ENCODE assay signal across 1 cellular context in genomic region chr2:73004466-73004865, GRCh38.
TF ChIP-seq lines count a peak whose summit lies in the region.

No MANE protein-coding gene starts in this region.

TF ChIP-seq in WTC11, 78 proteins besides CTCF, POLR2A, EP300 and RAD21 (continued from another document):
- TF ChIP-seq MLX (CRISPR knock-in tag; IDR thresholded peaks at IDR 0.05), result no peak
- TF ChIP-seq, protein P1, sequence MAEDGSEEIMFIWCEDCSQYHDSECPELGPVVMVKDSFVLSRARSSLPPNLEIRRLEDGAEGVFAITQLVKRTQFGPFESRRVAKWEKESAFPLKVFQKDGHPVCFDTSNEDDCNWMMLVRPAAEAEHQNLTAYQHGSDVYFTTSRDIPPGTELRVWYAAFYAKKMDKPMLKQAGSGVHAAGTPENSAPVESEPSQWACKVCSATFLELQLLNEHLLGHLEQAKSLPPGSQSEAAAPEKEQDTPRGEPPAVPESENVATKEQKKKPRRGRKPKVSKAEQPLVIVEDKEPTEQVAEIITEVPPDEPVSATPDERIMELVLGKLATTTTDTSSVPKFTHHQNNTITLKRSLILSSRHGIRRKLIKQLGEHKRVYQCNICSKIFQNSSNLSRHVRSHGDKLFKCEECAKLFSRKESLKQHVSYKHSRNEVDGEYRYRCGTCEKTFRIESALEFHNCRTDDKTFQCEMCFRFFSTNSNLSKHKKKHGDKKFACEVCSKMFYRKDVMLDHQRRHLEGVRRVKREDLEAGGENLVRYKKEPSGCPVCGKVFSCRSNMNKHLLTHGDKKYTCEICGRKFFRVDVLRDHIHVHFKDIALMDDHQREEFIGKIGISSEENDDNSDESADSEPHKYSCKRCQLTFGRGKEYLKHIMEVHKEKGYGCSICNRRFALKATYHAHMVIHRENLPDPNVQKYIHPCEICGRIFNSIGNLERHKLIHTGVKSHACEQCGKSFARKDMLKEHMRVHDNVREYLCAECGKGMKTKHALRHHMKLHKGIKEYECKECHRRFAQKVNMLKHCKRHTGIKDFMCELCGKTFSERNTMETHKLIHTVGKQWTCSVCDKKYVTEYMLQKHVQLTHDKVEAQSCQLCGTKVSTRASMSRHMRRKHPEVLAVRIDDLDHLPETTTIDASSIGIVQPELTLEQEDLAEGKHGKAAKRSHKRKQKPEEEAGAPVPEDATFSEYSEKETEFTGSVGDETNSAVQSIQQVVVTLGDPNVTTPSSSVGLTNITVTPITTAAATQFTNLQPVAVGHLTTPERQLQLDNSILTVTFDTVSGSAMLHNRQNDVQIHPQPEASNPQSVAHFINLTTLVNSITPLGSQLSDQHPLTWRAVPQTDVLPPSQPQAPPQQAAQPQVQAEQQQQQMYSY (CRISPR knock-in tag; IDR thresholded peaks at IDR 0.05), result no peak
- TF ChIP-seq, protein P2, sequence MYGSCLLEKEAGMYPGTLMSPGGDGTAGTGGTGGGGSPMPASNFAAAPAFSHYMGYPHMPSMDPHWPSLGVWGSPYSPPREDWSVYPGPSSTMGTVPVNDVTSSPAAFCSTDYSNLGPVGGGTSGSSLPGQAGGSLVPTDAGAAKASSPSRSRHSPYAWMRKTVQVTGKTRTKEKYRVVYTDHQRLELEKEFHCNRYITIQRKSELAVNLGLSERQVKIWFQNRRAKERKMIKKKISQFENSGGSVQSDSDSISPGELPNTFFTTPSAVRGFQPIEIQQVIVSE (CRISPR knock-in tag; IDR thresholded peaks at IDR 0.05; ENCODE audit: borderline replicate concordance), result no peak
- TF ChIP-seq RORB (CRISPR knock-in tag; IDR thresholded peaks at IDR 0.05), result no peak
- no peak for TF ChIP-seq ZNF671 (CRISPR knock-in tag; IDR thresholded peaks at IDR 0.05)
- TF ChIP-seq GABPB1 (CRISPR knock-in tag; IDR thresholded peaks at IDR 0.05), result no peak
- TF ChIP-seq, protein P3, sequence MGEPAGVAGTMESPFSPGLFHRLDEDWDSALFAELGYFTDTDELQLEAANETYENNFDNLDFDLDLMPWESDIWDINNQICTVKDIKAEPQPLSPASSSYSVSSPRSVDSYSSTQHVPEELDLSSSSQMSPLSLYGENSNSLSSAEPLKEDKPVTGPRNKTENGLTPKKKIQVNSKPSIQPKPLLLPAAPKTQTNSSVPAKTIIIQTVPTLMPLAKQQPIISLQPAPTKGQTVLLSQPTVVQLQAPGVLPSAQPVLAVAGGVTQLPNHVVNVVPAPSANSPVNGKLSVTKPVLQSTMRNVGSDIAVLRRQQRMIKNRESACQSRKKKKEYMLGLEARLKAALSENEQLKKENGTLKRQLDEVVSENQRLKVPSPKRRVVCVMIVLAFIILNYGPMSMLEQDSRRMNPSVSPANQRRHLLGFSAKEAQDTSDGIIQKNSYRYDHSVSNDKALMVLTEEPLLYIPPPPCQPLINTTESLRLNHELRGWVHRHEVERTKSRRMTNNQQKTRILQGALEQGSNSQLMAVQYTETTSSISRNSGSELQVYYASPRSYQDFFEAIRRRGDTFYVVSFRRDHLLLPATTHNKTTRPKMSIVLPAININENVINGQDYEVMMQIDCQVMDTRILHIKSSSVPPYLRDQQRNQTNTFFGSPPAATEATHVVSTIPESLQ (CRISPR knock-in tag; IDR thresholded peaks at IDR 0.05), result no peak
- no peak for TF ChIP-seq NFE2L1 (CRISPR knock-in tag; IDR thresholded peaks at IDR 0.05)
- no peak for TF ChIP-seq AFF4 (CRISPR knock-in tag; IDR thresholded peaks at IDR 0.05; ENCODE audit: borderline replicate concordance)
- TF ChIP-seq ZBTB21 (CRISPR knock-in tag; IDR thresholded peaks at IDR 0.05; ENCODE audit: borderline replicate concordance), result no peak
- TF ChIP-seq, protein P4, sequence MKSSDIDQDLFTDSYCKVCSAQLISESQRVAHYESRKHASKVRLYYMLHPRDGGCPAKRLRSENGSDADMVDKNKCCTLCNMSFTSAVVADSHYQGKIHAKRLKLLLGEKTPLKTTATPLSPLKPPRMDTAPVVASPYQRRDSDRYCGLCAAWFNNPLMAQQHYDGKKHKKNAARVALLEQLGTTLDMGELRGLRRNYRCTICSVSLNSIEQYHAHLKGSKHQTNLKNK (CRISPR knock-in tag; IDR thresholded peaks at IDR 0.05), result no peak
